1 cellular context compared by ENCODE assay signal in genomic region chr20:23120936-23121765, GRCh38.
TF ChIP-seq lines count a peak whose summit lies in the region.

No MANE protein-coding gene starts in this region.

TF ChIP-seq in K562, 482 proteins besides CTCF, POLR2A, EP300 and RAD21 (continued from another document and continues in another):
- TF ChIP-seq CLOCK (CRISPR knock-in tag; IDR thresholded peaks at IDR 0.05; ENCODE audit: borderline replicate concordance) (no peak), CEBPG (CRISPR knock-in tag; IDR thresholded peaks at IDR 0.05) (no peak), CEBPG (tag; conservative IDR thresholded peaks at IDR 0.05 in 1 of 2, IDR thresholded peaks at IDR 0.05 in 1 of 2) (no peak), CBFA2T2 (conservative IDR thresholded peaks at IDR 0.05) (peak; percentile 25; the same call in 1 of the 2 replicates), ETV5 (CRISPR knock-in tag; IDR thresholded peaks at IDR 0.05; ENCODE audit: low read depth) (no peak), CTBP1 (IDR thresholded peaks at IDR 0.05; ENCODE audit: borderline replicate concordance) (peak; percentile 25; the same call in 1 of the 2 replicates), NBN (IDR thresholded peaks at IDR 0.05; ENCODE audit: low read depth) (no peak), NFXL1 (CRISPR knock-in tag; IDR thresholded peaks at IDR 0.05) (no peak), LEF1 (IDR thresholded peaks at IDR 0.05) (no peak), RBM22 (IDR thresholded peaks at IDR 0.05; ENCODE audit: low read depth, low read length, poor library complexity, severe bottlenecking) (no peak), ZNF668 (CRISPR knock-in tag; IDR thresholded peaks at IDR 0.05) (no peak), ZNF282 (CRISPR knock-in tag; IDR thresholded peaks at IDR 0.05) (no peak), ZC3H8 (IDR thresholded peaks at IDR 0.05) (no peak), FOXP4 (CRISPR knock-in tag; IDR thresholded peaks at IDR 0.05; ENCODE audit: borderline replicate concordance) (no peak), EGR1 (conservative IDR thresholded peaks at IDR 0.05) (no peak), MBD1 (CRISPR knock-in tag; IDR thresholded peaks at IDR 0.05) (no peak), NFIC (IDR thresholded peaks at IDR 0.05) (peak; percentile 29), SAFB (IDR thresholded peaks at IDR 0.05; ENCODE audit: borderline replicate concordance, low read depth, low read length) (no peak), SMARCB1 (IDR thresholded peaks at IDR 0.05; ENCODE audit: insufficient read length, low read depth) (no peak), RCOR1 (IDR thresholded peaks at IDR 0.05; ENCODE audit: borderline replicate concordance in 1 of 2, low read depth in 2 of 2, low read length in 2 of 2) (peak in 1 of 2 experiments; percentile 3; a peak in 1 of 4 replicates), FOXK1 (CRISPR knock-in tag; IDR thresholded peaks at IDR 0.05; ENCODE audit: borderline replicate concordance) (no peak), MECOM (CRISPR knock-in tag; IDR thresholded peaks at IDR 0.05) (no peak), TEAD4 (IDR thresholded peaks at IDR 0.05; ENCODE audit: low read length) (peak; percentile 45; the same call in 1 of the 2 replicates), TEAD4 (CRISPR knock-in tag; IDR thresholded peaks at IDR 0.05; ENCODE audit: borderline replicate concordance) (no peak), SMARCA5 (IDR thresholded peaks at IDR 0.05) (no peak), ZNF583 (CRISPR knock-in tag; IDR thresholded peaks at IDR 0.05) (no peak), HBP1 (CRISPR knock-in tag; IDR thresholded peaks at IDR 0.05) (no peak), POLR2AphosphoS2 (IDR thresholded peaks at IDR 0.05; ENCODE audit: low read length) (no peak), ARID1B (IDR thresholded peaks at IDR 0.05) (0 out of 2 replicates have a peak, but pooled peaks have one; percentile 39), KLF13 (tag; IDR thresholded peaks at IDR 0.05; ENCODE audit: borderline replicate concordance, low read depth) (no peak), ESRRB (CRISPR knock-in tag; IDR thresholded peaks at IDR 0.05; ENCODE audit: borderline replicate concordance) (no peak), ATF3 (IDR thresholded peaks at IDR 0.05) (no peak), ATF3 (CRISPR knock-in tag; conservative IDR thresholded peaks at IDR 0.05) (no peak), BCOR (IDR thresholded peaks at IDR 0.05) (no peak), CBFA2T3 (IDR thresholded peaks at IDR 0.05) (peak; percentile 43; the same call in 1 of the 2 replicates), ZNF12 (CRISPR knock-in tag; IDR thresholded peaks at IDR 0.05) (no peak), TBP (optimal IDR thresholded peaks at IDR 0.05; ENCODE audit: low read depth, low read length) (no peak), RNF2 (IDR thresholded peaks at IDR 0.05) (no peak), HDAC1 (IDR thresholded peaks at IDR 0.05) (no peak), NCOR1 (IDR thresholded peaks at IDR 0.05) (0 out of 2 replicates have a peak, but pooled peaks have one; percentile 9), THRB (CRISPR knock-in tag; conservative IDR thresholded peaks at IDR 0.05) (no peak), ZNF436 (CRISPR knock-in tag; IDR thresholded peaks at IDR 0.05) (no peak), SMAD1 (IDR thresholded peaks at IDR 0.05; ENCODE audit: low read depth, low read length, partially characterized antibody) (no peak), SMAD2 (IDR thresholded peaks at IDR 0.05; ENCODE audit: low read depth, low read length) (no peak), ZBTB34 (CRISPR knock-in tag; IDR thresholded peaks at IDR 0.05) (no peak), BRF1 (IDR thresholded peaks at IDR 0.05; ENCODE audit: borderline replicate concordance, extremely low read depth, insufficient read length) (no peak), TRIM24 (IDR thresholded peaks at IDR 0.05) (no peak), TAL1 (IDR thresholded peaks at IDR 0.05) (no peak), ZNF217 (CRISPR knock-in tag; IDR thresholded peaks at IDR 0.05) (no peak), YBX1 (IDR thresholded peaks at IDR 0.05) (no peak), ZKSCAN3 (CRISPR knock-in tag; IDR thresholded peaks at IDR 0.05) (no peak), ELF1 (tag; IDR thresholded peaks at IDR 0.05) (no peak), RB1 (IDR thresholded peaks at IDR 0.05; ENCODE audit: low read depth) (no peak), ZSCAN32 (CRISPR knock-in tag; IDR thresholded peaks at IDR 0.05) (no peak), CREBBP (IDR thresholded peaks at IDR 0.05; ENCODE audit: low read depth, low read length) (no peak), ZFP30 (CRISPR knock-in tag; IDR thresholded peaks at IDR 0.05; ENCODE audit: borderline replicate concordance) (no peak), THAP7 (CRISPR knock-in tag; IDR thresholded peaks at IDR 0.05) (no peak), VEZF1 (CRISPR knock-in tag; IDR thresholded peaks at IDR 0.05) (peak; percentile 60)
